15 cellular contexts compared by ENCODE assay signal in genomic region chr2:3466966-3467365, GRCh38. TPM values are rescaled to one million over a fixed set of nuclear protein-coding genes. Genes with fewer than 3 reads are reported as not detected.
DNase-seq lines count a peak whose midpoint lies in the region; ATAC-seq and TF ChIP-seq lines count a peak whose summit lies in the region.
"Had no signal": no experiment of that assay in that cellular context is flagged by ENCODE, and none has a peak within 500 bp of the region (broad histone marks: within the 10 kb centered on the region; RNA-seq: fewer than 3 reads in every experiment).

No MANE protein-coding gene starts in this region.

- H3K9ac ChIP-seq in adipocyte (ENCODE audit: low read length) = peak overlapping the region; percentile 65
- no peak overlapping the region for H3K9ac ChIP-seq in SK-N-SH

- peaks cover 42% of the 10 kb centered on the region for H3K36me3 ChIP-seq in left ventricle myocardium inferior
- H3K36me3 ChIP-seq in adipocyte (ENCODE audit: control insufficient read depth, insufficient read depth, low read length, severe bottlenecking) = peaks cover 19% of the 10 kb centered on the region
- peaks cover 16 to 58% of the 10 kb centered on the region in 2 experiments for H3K36me3 ChIP-seq in SK-N-SH (replicated peaks in 1 of 2; ENCODE audit: control insufficient read depth in 1 of 2, insufficient read depth in 2 of 2, low read length in 1 of 2)

- H3K9me2 ChIP-seq in SK-N-SH = no peaks in the 10 kb centered on the region

- H3F3A ChIP-seq in SK-N-SH (replicated peaks; ENCODE audit: insufficient read depth) = peaks cover 7% of the 10 kb centered on the region

- H3K4me3 ChIP-seq in left ventricle myocardium inferior (no peak overlapping the region), adipocyte (ENCODE audit: low read length) (no peak overlapping the region), right cardiac atrium (ENCODE audit: low read length) (no peak overlapping the region), SK-N-SH (ENCODE audit: low read depth in 2 of 2, low read length in 1 of 2) (no peak overlapping the region)

- H3K4me1 ChIP-seq in left ventricle myocardium inferior = peaks cover 49% of the 10 kb centered on the region
- H3K4me1 ChIP-seq in adipocyte (ENCODE audit: control insufficient read depth, insufficient read depth, low read length) = peaks cover 59% of the 10 kb centered on the region
- H3K4me1 ChIP-seq in right cardiac atrium (ENCODE audit: control insufficient read depth, insufficient read depth, low read length) = peaks cover 16% of the 10 kb centered on the region
- peaks cover 0 to 25% of the 10 kb centered on the region in 2 experiments; a peak in 3 of 4 replicates for H3K4me1 ChIP-seq in SK-N-SH (ENCODE audit: control insufficient read depth in 1 of 2, insufficient read depth in 2 of 2, low read depth in 1 of 2, low read length in 1 of 2)

- H4K20me1 ChIP-seq in SK-N-SH (ENCODE audit: insufficient read depth) = no peaks in the 10 kb centered on the region

- H3K9me3 ChIP-seq in left ventricle myocardium inferior (replicated peaks) (no peaks in the 10 kb centered on the region), adipocyte (ENCODE audit: control insufficient read depth, low read length) (no peaks in the 10 kb centered on the region), right cardiac atrium (ENCODE audit: control insufficient read depth, low read length) (no peaks in the 10 kb centered on the region), SK-N-SH (no peaks in the 10 kb centered on the region)
- H3K9me3 ChIP-seq: Caco-2 had no signal

- CTCF ChIA-PET in SK-N-SH (lab: Yijun Ruan, JAX) = interaction anchor here (0.9 to 9.4 kb wide), 5 partner anchors 9 to 184 kb away, joined by 3 to 127 read pairs (median 5); no protein-coding TSS in a partner anchor

- intact Hi-C loops in left ventricle myocardium inferior (cut with micrococcal nuclease) (no loop called here), left cardiac atrium (cut with DNase I) (no loop called here), right cardiac atrium (cut with DNase I) (no loop called here)

- H3K27ac ChIP-seq in left ventricle myocardium inferior (replicated peaks) = peak overlapping the region; percentile 76
- peak overlapping the region; percentile 87 for H3K27ac ChIP-seq in right cardiac atrium (ENCODE audit: low read length)
- peak overlapping the region in 1 of 2 experiments; percentile 77; a peak in 2 of 4 replicates for H3K27ac ChIP-seq in SK-N-SH (ENCODE audit: low read depth in 2 of 2, low read length in 1 of 2)

- 92% methylated on average over 14 of the region's 14 CpGs for WGBS in right cardiac atrium
- 93% methylated on average over 14 of the region's 14 CpGs for WGBS in SK-N-SH (ENCODE audit: low lambda C conversion rate)

- TF ChIP-seq EP300 in SK-N-SH (IDR thresholded peaks at IDR 0.05; ENCODE audit: borderline replicate concordance in 1 of 2, low read depth in 1 of 2, low read length in 1 of 2) = no peak

- TF ChIP-seq POLR2A in erythroblast (IDR thresholded peaks at IDR 0.05; ENCODE audit: low read length) = no peak

- H3K4me2 ChIP-seq in SK-N-SH = no peak overlapping the region

- H2AFZ ChIP-seq in SK-N-SH (ENCODE audit: low read depth) = no peak overlapping the region

- no peak for TF ChIP-seq CTCF in left ventricle myocardium inferior (IDR thresholded peaks at IDR 0.05; ENCODE audit: borderline replicate concordance)
- no peak for TF ChIP-seq CTCF in SK-N-SH (IDR thresholded peaks at IDR 0.05)

- no peak for TF ChIP-seq RAD21 in SK-N-SH (IDR thresholded peaks at IDR 0.05; ENCODE audit: low read length)

- POLR2A ChIA-PET in SK-N-SH (lab: Yijun Ruan, JAX) = no interaction called here

- no peaks in the 10 kb centered on the region for H3K79me2 ChIP-seq in SK-N-SH (ENCODE audit: insufficient read depth)

- H3K27me3 ChIP-seq in left ventricle myocardium inferior (ENCODE audit: low read depth) = no peaks in the 10 kb centered on the region
- H3K27me3 ChIP-seq in adipocyte (replicated peaks; ENCODE audit: control insufficient read depth, insufficient read depth, low read length) = no peaks in the 10 kb centered on the region
- no peaks in the 10 kb centered on the region for H3K27me3 ChIP-seq in right cardiac atrium (ENCODE audit: control insufficient read depth, insufficient read depth)
- no peaks in the 10 kb centered on the region for H3K27me3 ChIP-seq in SK-N-SH (ENCODE audit: insufficient read depth)

- DNase-seq in left ventricle myocardium inferior = no peak
- no peak for DNase-seq in left cardiac atrium
- DNase-seq in adipocyte (ENCODE audit: low read depth) = no peak
- peak in 1 of 3 donors; percentile 44 for DNase-seq in right cardiac atrium
- DNase-seq in medulla oblongata (ENCODE audit: extremely low spot score) = no peak
- no peak for DNase-seq in SK-N-SH
- no peak for DNase-seq in erythroblast (lab: John Stamatoyannopoulos, UW)
- DNase-seq: AML-193, Caco-2, EL, Kasumi-1, NCI-H1105, NCI-H1694, NCI-H226, NCI-H526 had no signal

- ATAC-seq in left cardiac atrium (no peak), right cardiac atrium (no peak)

TF ChIP-seq in SK-N-SH, 30 proteins besides CTCF, POLR2A, EP300 and RAD21:
- TF ChIP-seq YY1 (IDR thresholded peaks at IDR 0.05; ENCODE audit: low read depth) = no peak
- no peak for TF ChIP-seq GATA2 (CRISPR knock-in tag; IDR thresholded peaks at IDR 0.05)
- no peak for TF ChIP-seq NRF1 (IDR thresholded peaks at IDR 0.05; ENCODE audit: low read depth, low read length)
- TF ChIP-seq SIN3A (IDR thresholded peaks at IDR 0.05; ENCODE audit: borderline replicate concordance, low read depth, low read length) = no peak
- no peak for TF ChIP-seq USF1 (IDR thresholded peaks at IDR 0.05; ENCODE audit: borderline replicate concordance, low read depth)
- no peak for TF ChIP-seq MAX (IDR thresholded peaks at IDR 0.05; ENCODE audit: low read depth)
- no peak for TF ChIP-seq FOSL2 (IDR thresholded peaks at IDR 0.05; ENCODE audit: borderline replicate concordance, low read depth)
- TF ChIP-seq GABPA (IDR thresholded peaks at IDR 0.05; ENCODE audit: low read depth) = no peak
- no peak for TF ChIP-seq TCF12 (IDR thresholded peaks at IDR 0.05)
- no peak for TF ChIP-seq TEAD4 (IDR thresholded peaks at IDR 0.05; ENCODE audit: borderline replicate concordance, insufficient read depth)
TF ChIP-seq in SK-N-SH: peak in this region for 0.

RNA-seq across cellular contexts. Expression of gene ADI1, which starts 52.4 kb away (rescaled TPM):
- 195 TPM for total RNA-seq in left ventricle myocardium inferior
- total RNA-seq in left cardiac atrium = 100 to 1,000 TPM; 102 to 128 TPM
- total RNA-seq in right cardiac atrium = 100 to 1,000 TPM; 124 to 195 (median 159) TPM
- polyA plus RNA-seq in right cardiac atrium = 132 TPM
- 49.4 and 67.2 TPM in 2 replicates for polyA plus RNA-seq in SK-N-SH (2012; rRNA removed)
- polyA plus RNA-seq in SK-N-SH (2012; cell fraction: cytosol; rRNA removed) = 72.8 and 73.1 TPM in 2 replicates
- 43.3 and 62.9 TPM in 2 replicates for polyA plus RNA-seq in SK-N-SH (2012; cell fraction: nucleus; rRNA removed)
